In genomic region chr2:65488527-65488926, GRCh38 we compare ENCODE assay signal across 9 cellular contexts.
"Had no signal": no experiment of that assay in that cellular context is flagged by ENCODE, and none has a peak within 500 bp of the region (broad histone marks: within the 10 kb centered on the region; RNA-seq: fewer than 3 reads in every experiment).

No MANE protein-coding gene starts in this region.

- H3K9ac ChIP-seq: KMS-11 had no signal

- H3K4me3 ChIP-seq: GM23338, HAP-1 had no signal

- H3K36me3 ChIP-seq: HAP-1 had no signal

- DNase-seq: H7, HFFc6, IMR-90, Karpas-422, KBM-7 had no signal

- H3K27ac ChIP-seq: HL-60, KMS-11 had no signal

- H3K4me1 ChIP-seq: HAP-1 had no signal

- H3K4me2 ChIP-seq: GM23338, KMS-11 had no signal

- ATAC-seq: GM23338 had no signal

- H3K9me3 ChIP-seq: HAP-1 had no signal
